ENCODE assay signal across 15 cellular contexts in genomic region chr7:92745241-92745640, GRCh38.
DNase-seq lines count a peak whose midpoint lies in the region; ATAC-seq and TF ChIP-seq lines count a peak whose summit lies in the region.
"Had no signal": no experiment of that assay in that cellular context is flagged by ENCODE, and none has a peak within 500 bp of the region (broad histone marks: within the 10 kb centered on the region; RNA-seq: fewer than 3 reads in every experiment).

No MANE protein-coding gene starts in this region.

- H3K4me3 Mint-ChIP-seq in activated T-helper 17 cell treated with anti-CD3 and anti-CD28 coated beads, Interleukin-2, amount 50 U/mL, for 72 hours: no peak overlapping the region
- H3K4me3 Mint-ChIP-seq: CD4-positive, alpha-beta memory T cell had no signal

- no peak overlapping the region for H3K4me2 ChIP-seq in DND-41 (ENCODE audit: insufficient read depth, low read length)
- H3K4me2 ChIP-seq in IMR-90 (ENCODE audit: low read depth, low read length): no peak overlapping the region

- POLR2A ChIA-PET in IMR-90 (lab: Charles Lee; ENCODE audit: unreplicated experiment): no interaction called here

- no peak overlapping the region for H2BK15ac ChIP-seq in IMR-90 (ENCODE audit: low read depth, low read length)

- no peaks in the 10 kb centered on the region for H3K27me3 ChIP-seq in DND-41 (ENCODE audit: insufficient read depth, low read length, poor library complexity)
- no peaks in the 10 kb centered on the region for H3K27me3 ChIP-seq in IMR-90 (ENCODE audit: control insufficient read depth, insufficient read depth, low read length)

- no peak for DNase-seq in DND-41
- DNase-seq in IMR-90: no peak
- no peak for DNase-seq in foreskin fibroblast
- DNase-seq: C1 segment of cervical spinal cord; Calu3; CD4-positive, alpha-beta memory T cell; COR-L47; DMS53; DMS79 treated with DMSO at 0.1 percent for 48 hours; GM23248; H7; HCEC 1CT had no signal

- no peak overlapping the region; the same call in 1 of the 2 replicates for H2BK20ac ChIP-seq in IMR-90 (ENCODE audit: low read depth, low read length)

- H3K9me1 ChIP-seq in IMR-90 (ENCODE audit: insufficient read depth, low read length): peaks cover 8% of the 10 kb centered on the region

- no TSS peak for BruUV-seq in IMR-90 (replicated peaks; lab: Mats Ljungman, UMichigan)

- no peaks in the 10 kb centered on the region for H3K27me3 Mint-ChIP-seq in activated T-helper 17 cell treated with anti-CD3 and anti-CD28 coated beads, Interleukin-2, amount 50 U/mL, for 72 hours
- H3K27me3 Mint-ChIP-seq: CD4-positive, alpha-beta memory T cell had no signal

- H3K18ac ChIP-seq in IMR-90 (ENCODE audit: low read depth, low read length): no peak overlapping the region

- H3K36me3 Mint-ChIP-seq in activated T-helper 17 cell treated with anti-CD3 and anti-CD28 coated beads, Interleukin-2, amount 50 U/mL, for 72 hours (ENCODE audit: low read depth): peaks cover 81% of the 10 kb centered on the region

- peak overlapping the region; percentile 3; the same call in 1 of the 2 replicates for H2AK5ac ChIP-seq in IMR-90 (ENCODE audit: low read depth, low read length)

- no peak overlapping the region for H3K56ac ChIP-seq in IMR-90 (ENCODE audit: extremely low read depth, insufficient read depth, low read length)

- peak overlapping the region; percentile 7; the same call in 1 of the 2 replicates for H2BK120ac ChIP-seq in IMR-90 (ENCODE audit: low read depth, low read length)

- no peak overlapping the region for H3K23ac ChIP-seq in IMR-90 (ENCODE audit: low read depth, low read length)

- no peak overlapping the region for H2AK9ac ChIP-seq in IMR-90 (replicated peaks; ENCODE audit: low read depth, low read length, poor library complexity)

- TF ChIP-seq RAD21 in IMR-90 (IDR thresholded peaks at IDR 0.05; ENCODE audit: low read length): no peak

- peak overlapping the region; percentile 37; the same call in 1 of the 2 replicates for H3K4ac ChIP-seq in IMR-90 (ENCODE audit: low read depth, low read length)

- H3K4me3 ChIP-seq in DND-41 (ENCODE audit: low read depth in 1 of 2, low read length in 2 of 2): no peak overlapping the region
- no peak overlapping the region for H3K4me3 ChIP-seq in IMR-90 (ENCODE audit: insufficient read depth, low read depth, low read length)
- H3K4me3 ChIP-seq in foreskin fibroblast (ENCODE audit: low read depth in 1 of 2, low read length in 2 of 2): no peak overlapping the region
- H3K4me3 ChIP-seq: GM23248 had no signal

- dilution Hi-C loops in IMR-90 (cut with HindIII; ENCODE audit: low sequenced_read_pairs, unreplicated experiment): no loop called here

- TF ChIP-seq POLR2A in IMR-90 (IDR thresholded peaks at IDR 0.05; ENCODE audit: low read depth, low read length): no peak

- ATAC-seq in DND-41 (ENCODE audit: insufficient read depth, low read depth) (no peak), IMR-90 (ENCODE audit: low read depth) (no peak), GM21619 (IDR thresholded peaks at IDR 0.05; ENCODE audit: unreplicated experiment) (no peak), HG02840 (IDR thresholded peaks at IDR 0.05; ENCODE audit: low FRiP score, unreplicated experiment) (no peak)
- ATAC-seq in activated T-helper 17 cell treated with anti-CD3 and anti-CD28 coated beads, Interleukin-2, amount 50 U/mL, for 72 hours (replicated peaks): peak; percentile 55

- H3K14ac ChIP-seq in IMR-90 (replicated peaks; ENCODE audit: low read depth, low read length): peak overlapping the region; percentile 75

- H3K4me1 Mint-ChIP-seq in activated T-helper 17 cell treated with anti-CD3 and anti-CD28 coated beads, Interleukin-2, amount 50 U/mL, for 72 hours: peaks cover 40% of the 10 kb centered on the region

- H3K27ac ChIP-seq in DND-41 (ENCODE audit: low read length) (peak overlapping the region; percentile 58; the same call in 1 of the 2 replicates), IMR-90 (ENCODE audit: insufficient read depth, low read length) (no peak overlapping the region)
- H3K27ac ChIP-seq: GM23248 had no signal

- H3K79me1 ChIP-seq in IMR-90 (ENCODE audit: low read depth in 1 of 2, low read length in 2 of 2): peaks cover 7 to 59% of the 10 kb centered on the region in 2 experiments

- WGBS in IMR-90 (ENCODE audit: extremely low coverage in 2 of 2, insufficient read length in 1 of 2), 2 experiments: no CpG with 5 or more reads among the region's 4 CpGs

- H4K5ac ChIP-seq in IMR-90 (ENCODE audit: low read depth, low read length): peak overlapping the region; percentile 57; the same call in 1 of the 2 replicates

- H3K4me1 ChIP-seq in DND-41 (ENCODE audit: insufficient read depth, low read length): peaks cover 94% of the 10 kb centered on the region
- peaks cover 15% of the 10 kb centered on the region for H3K4me1 ChIP-seq in IMR-90 (ENCODE audit: control insufficient read depth, insufficient read depth, low read length)

- intact Hi-C loops in IMR-90 (cut with micrococcal nuclease): no loop called here

- CTCF ChIA-PET in IMR-90 (lab: Yijun Ruan, JAX): no interaction called here

- TF ChIP-seq CTCF in DND-41 (IDR thresholded peaks at IDR 0.05; ENCODE audit: borderline replicate concordance, extremely low read depth, low read length, poor library complexity, severe bottlenecking): no peak
- TF ChIP-seq CTCF in IMR-90 (conservative IDR thresholded peaks at IDR 0.05; ENCODE audit: low read depth, low read length): no peak
- no peak for TF ChIP-seq CTCF in foreskin fibroblast (IDR thresholded peaks at IDR 0.05; ENCODE audit: low read depth, low read length)

- H2AFZ ChIP-seq in DND-41 (ENCODE audit: low read depth, low read length) (no peak overlapping the region), IMR-90 (replicated peaks; ENCODE audit: low read length, poor library complexity) (no peak overlapping the region)
- H2AFZ ChIP-seq: GM23248 had no signal

- H4K20me1 ChIP-seq in DND-41 (ENCODE audit: insufficient read depth, low read length) (0 out of 2 replicates have a peak, but pooled peaks cover 2% of the 10 kb centered on the region), IMR-90 (ENCODE audit: insufficient read depth, low read length) (peaks cover 8% of the 10 kb centered on the region)

- peaks cover 87% of the 10 kb centered on the region for H3K36me3 ChIP-seq in DND-41 (ENCODE audit: insufficient read depth, low read length)
- H3K36me3 ChIP-seq in IMR-90 (ENCODE audit: control insufficient read depth, insufficient read depth, low read length): no peaks in the 10 kb centered on the region; the same call in 1 of the 2 replicates

- H3K9me3 ChIP-seq in DND-41 (ENCODE audit: insufficient read depth, low read length, severe bottlenecking) (no peaks in the 10 kb centered on the region), IMR-90 (ENCODE audit: control insufficient read depth, insufficient read depth, low read length) (no peaks in the 10 kb centered on the region)

- peak overlapping the region in 1 of 2 experiments; percentile 39; a peak in 1 of 4 replicates for H4K8ac ChIP-seq in IMR-90 (ENCODE audit: low read depth in 2 of 2, low read length in 2 of 2)

- H4K91ac ChIP-seq in IMR-90 (ENCODE audit: insufficient read depth, low read depth, low read length): 0 out of 2 replicates have a peak overlapping the region, but pooled peaks have one; percentile 31

- H3K27ac Mint-ChIP-seq in activated T-helper 17 cell treated with anti-CD3 and anti-CD28 coated beads, Interleukin-2, amount 50 U/mL, for 72 hours: no peak overlapping the region

- H2BK5ac ChIP-seq in IMR-90 (ENCODE audit: low read depth, low read length, poor library complexity, severe bottlenecking): peak overlapping the region; percentile 21

- peaks cover 8% of the 10 kb centered on the region for H3K9me3 Mint-ChIP-seq in activated T-helper 17 cell treated with anti-CD3 and anti-CD28 coated beads, Interleukin-2, amount 50 U/mL, for 72 hours

- H3K9ac ChIP-seq in DND-41 (ENCODE audit: low read depth, low read length) (no peak overlapping the region), IMR-90 (ENCODE audit: low read depth, low read length) (no peak overlapping the region)
- H3K9ac ChIP-seq: GM23248 had no signal

- in situ Hi-C loops in IMR-90 (cut with MboI; ENCODE audit: low sequenced_read_pairs): no loop called here

- peaks cover 100% of the 10 kb centered on the region for H3K79me2 ChIP-seq in DND-41 (ENCODE audit: insufficient read depth, low read length)

TF ChIP-seq in IMR-90, 13 proteins besides CTCF, POLR2A, EP300 and RAD21:
- TF ChIP-seq USF2 (IDR thresholded peaks at IDR 0.05; ENCODE audit: low read depth, low read length) (no peak), MAZ (IDR thresholded peaks at IDR 0.05; ENCODE audit: borderline replicate concordance, low read depth, low read length) (no peak), MAFK (IDR thresholded peaks at IDR 0.05; ENCODE audit: low read depth, low read length) (no peak), MXI1 (IDR thresholded peaks at IDR 0.05; ENCODE audit: borderline replicate concordance, low read depth, low read length) (no peak), CEBPB (IDR thresholded peaks at IDR 0.05; ENCODE audit: low read depth, low read length) (no peak), ELK1 (IDR thresholded peaks at IDR 0.05; ENCODE audit: borderline replicate concordance, low read depth, low read length) (no peak), NFE2L2 (IDR thresholded peaks at IDR 0.05; ENCODE audit: low read depth, low read length) (no peak), RCOR1 (IDR thresholded peaks at IDR 0.05; ENCODE audit: insufficient replicate concordance, low read length) (no peak), CHD1 (IDR thresholded peaks at IDR 0.05; ENCODE audit: low read depth, low read length) (no peak)
